23 cellular contexts compared by ENCODE assay signal in the genomic region with DNA sequence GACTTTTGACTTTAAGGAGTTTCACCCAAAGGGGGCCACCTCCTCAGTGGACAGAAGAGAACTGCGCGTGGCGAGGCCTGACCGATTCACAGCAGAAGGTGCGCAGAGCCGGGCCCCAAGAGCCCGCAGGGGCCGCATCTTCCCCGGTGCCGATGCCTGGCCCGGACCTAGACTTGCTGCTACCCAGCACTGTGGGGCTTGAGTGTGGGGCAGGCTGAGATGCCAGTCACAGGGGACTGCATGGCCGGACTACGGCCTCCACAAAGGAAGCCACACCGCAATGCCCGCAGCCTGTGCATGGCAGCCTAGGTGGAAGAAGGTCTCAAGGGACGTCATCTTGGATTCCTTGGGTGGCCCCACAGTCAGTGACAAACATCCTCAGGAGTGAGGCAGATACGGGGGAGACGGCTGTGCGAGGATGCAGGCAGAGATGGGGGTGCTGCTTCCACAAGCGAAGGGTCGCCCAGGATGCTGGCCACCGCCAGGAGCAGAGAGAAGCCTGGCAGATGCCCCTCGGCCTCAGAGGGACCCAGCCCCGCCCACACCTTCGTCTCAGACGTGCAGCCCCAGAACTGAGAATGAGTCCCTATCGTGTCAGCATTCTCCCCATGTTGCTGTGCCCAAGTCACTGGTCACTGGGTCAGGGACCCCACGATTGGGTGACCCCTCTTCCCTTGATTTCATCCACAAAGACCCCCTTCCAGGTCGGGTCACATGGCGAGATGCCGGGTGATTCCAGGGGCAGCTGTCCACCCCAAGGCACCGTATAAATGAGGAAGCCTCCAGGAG. TPM values are rescaled to one million over a fixed set of nuclear protein-coding genes. Genes with fewer than 3 reads are reported as not detected.
DNase-seq lines count a peak whose midpoint lies in the region; ATAC-seq lines count a peak whose summit lies in the region.
"Had no signal": no experiment of that assay in that cellular context is flagged by ENCODE, and none has a peak within 500 bp of the region (broad histone marks: within the 10 kb centered on the region; RNA-seq: fewer than 3 reads in every experiment).

No MANE protein-coding gene starts in this region.

- no peaks in the 10 kb centered on the region for H3K9me3 Mint-ChIP-seq in activated naive CD4-positive, alpha-beta T cell treated with anti-CD3 and anti-CD28 coated beads, Interleukin-2, amount 10 ng/mL, durations not matched to agents 7 days and 5 days
- H3K9me3 Mint-ChIP-seq in effector memory CD8-positive, alpha-beta T cell = no peaks in the 10 kb centered on the region
- H3K9me3 Mint-ChIP-seq in stimulated activated naive CD8-positive, alpha-beta T cell treated with anti-CD3 and anti-CD28 coated beads, Interleukin-15, amount 100 ng/mL, for 72 hours = no peaks in the 10 kb centered on the region

- peaks cover 74% of the 10 kb centered on the region for H3K36me3 Mint-ChIP-seq in activated naive CD4-positive, alpha-beta T cell treated with anti-CD3 and anti-CD28 coated beads, Interleukin-2, amount 10 ng/mL, durations not matched to agents 7 days and 5 days
- H3K36me3 Mint-ChIP-seq in T-helper 17 cell (ENCODE audit: low read depth) = peaks cover 3% of the 10 kb centered on the region
- H3K36me3 Mint-ChIP-seq in effector memory CD8-positive, alpha-beta T cell (ENCODE audit: insufficient read depth) = peaks cover 100% of the 10 kb centered on the region

- CTCF ChIA-PET in activated naive CD4-positive, alpha-beta T cell treated with anti-CD3 and anti-CD28 coated beads, Interleukin-2, amount 10 ng/mL, durations not matched to agents 7 days and 5 days (lab: Charles Lee) = no interaction called here

- ATAC-seq in T-helper 17 cell = no peak
- no peak for ATAC-seq in effector memory CD8-positive, alpha-beta T cell (replicated peaks)
- ATAC-seq in stimulated activated naive CD8-positive, alpha-beta T cell treated with anti-CD3 and anti-CD28 coated beads, Interleukin-15, amount 100 ng/mL, for 72 hours = no peak
- no peak for ATAC-seq in GM21737 (IDR thresholded peaks at IDR 0.05; ENCODE audit: unreplicated experiment)
- no peak for ATAC-seq in HG03039 (IDR thresholded peaks at IDR 0.05; ENCODE audit: unreplicated experiment)
- ATAC-seq: gastrocnemius medialis, K562, mucosa of descending colon had no signal

- H3K4me1 Mint-ChIP-seq in activated naive CD4-positive, alpha-beta T cell treated with anti-CD3 and anti-CD28 coated beads, Interleukin-2, amount 10 ng/mL, durations not matched to agents 7 days and 5 days = peaks cover 49% of the 10 kb centered on the region
- H3K4me1 Mint-ChIP-seq in T-helper 17 cell = peaks cover 38% of the 10 kb centered on the region
- peaks cover 41 to 42% of the 10 kb centered on the region in 2 donors for H3K4me1 Mint-ChIP-seq in effector memory CD8-positive, alpha-beta T cell (ENCODE audit: low read depth in 2 of 2)
- peaks cover 81% of the 10 kb centered on the region for H3K4me1 Mint-ChIP-seq in stimulated activated naive CD8-positive, alpha-beta T cell treated with anti-CD3 and anti-CD28 coated beads, Interleukin-15, amount 100 ng/mL, for 72 hours

- DNase-seq in activated naive CD4-positive, alpha-beta T cell treated with anti-CD3 and anti-CD28 coated beads, Interleukin-2, amount 10 ng/mL, durations not matched to agents 7 days and 5 days = no peak
- DNase-seq in activated naive CD4-positive, alpha-beta T cell treated with anti-CD3 and anti-CD28 coated beads, Interleukin-2, amount 50 U/mL, for 16 hours = no peak
- DNase-seq in T-helper 17 cell (no peak), GM03348 (ENCODE audit: low spot score) (no peak)
- DNase-seq in effector memory CD8-positive, alpha-beta T cell = no peak
- no peak for DNase-seq in stimulated activated naive CD8-positive, alpha-beta T cell treated with anti-CD3 and anti-CD28 coated beads, Interleukin-15, amount 100 ng/mL, for 72 hours
- DNase-seq: activated CD4-positive, alpha-beta T cell treated with anti-CD3 and anti-CD28 coated beads, Interleukin-2, amount 50 U/mL, for 48 hours; activated gamma-delta T cell treated with Interleukin-2 at 50 U/mL for 16 hours; brain microvascular endothelial cell; cortex of kidney; gastrocnemius medialis; GF-D8; GOT3; NCI-H2029 treated with DMSO at 0.1 percent for 48 hours; NCI-H510A treated with DMSO at 0.1 percent for 48 hours; ovary; Right ventricle myocardium superior; stimulated activated CD4-positive, alpha-beta T cell treated with anti-CD3 and anti-CD28 coated beads, Interleukin-2, amount 100 ng/mL, for 24 hours had no signal

- H3K27me3 Mint-ChIP-seq in activated naive CD4-positive, alpha-beta T cell treated with anti-CD3 and anti-CD28 coated beads, Interleukin-2, amount 10 ng/mL, durations not matched to agents 7 days and 5 days = no peaks in the 10 kb centered on the region
- no peaks in the 10 kb centered on the region for H3K27me3 Mint-ChIP-seq in T-helper 17 cell
- H3K27me3 Mint-ChIP-seq in effector memory CD8-positive, alpha-beta T cell = no peaks in the 10 kb centered on the region
- no peaks in the 10 kb centered on the region for H3K27me3 Mint-ChIP-seq in stimulated activated naive CD8-positive, alpha-beta T cell treated with anti-CD3 and anti-CD28 coated beads, Interleukin-15, amount 100 ng/mL, for 72 hours

- H3K9me3 ChIP-seq in T-helper 17 cell (ENCODE audit: control insufficient read depth, low read length, poor library complexity, severe bottlenecking) = no peaks in the 10 kb centered on the region
- H3K9me3 ChIP-seq: gastrocnemius medialis, mucosa of descending colon, ovary, suprapubic skin had no signal

- H3K27ac Mint-ChIP-seq in activated naive CD4-positive, alpha-beta T cell treated with anti-CD3 and anti-CD28 coated beads, Interleukin-2, amount 10 ng/mL, durations not matched to agents 7 days and 5 days = peak overlapping the region; percentile 38
- H3K27ac Mint-ChIP-seq in T-helper 17 cell = peak overlapping the region; percentile 99
- H3K27ac Mint-ChIP-seq in effector memory CD8-positive, alpha-beta T cell = peak overlapping the region; percentile 97 to 98
- H3K27ac Mint-ChIP-seq in stimulated activated naive CD8-positive, alpha-beta T cell treated with anti-CD3 and anti-CD28 coated beads, Interleukin-15, amount 100 ng/mL, for 72 hours = peak overlapping the region; percentile 68 to 90

- H3K4me3 Mint-ChIP-seq in activated naive CD4-positive, alpha-beta T cell treated with anti-CD3 and anti-CD28 coated beads, Interleukin-2, amount 10 ng/mL, durations not matched to agents 7 days and 5 days = peak overlapping the region; percentile 96
- peak overlapping the region; percentile 72 for H3K4me3 Mint-ChIP-seq in T-helper 17 cell
- peak overlapping the region; percentile 96 to 98 for H3K4me3 Mint-ChIP-seq in effector memory CD8-positive, alpha-beta T cell
- H3K4me3 Mint-ChIP-seq in stimulated activated naive CD8-positive, alpha-beta T cell treated with anti-CD3 and anti-CD28 coated beads, Interleukin-15, amount 100 ng/mL, for 72 hours = peak overlapping the region; percentile 93 to 99

RNA-seq across cellular contexts. Expression of a gene that starts 16.9 kb away (rescaled TPM):
- 100 to 1,000 TPM; 108 to 162 TPM for total RNA-seq in T-helper 17 cell

RNA-seq across cellular contexts. Expression of a gene that starts 17.4 kb away (rescaled TPM):
- 10 to 100 TPM; 12.3 to 19.8 TPM for total RNA-seq in T-helper 17 cell

RNA-seq across cellular contexts. Expression of a gene that starts 28.2 kb away (rescaled TPM):
- total RNA-seq in T-helper 17 cell = 100 to 1,000 TPM; 256 to 288 TPM

Comparison
In these comparisons a context has a peak if more than half of its experiments do, and no peak if none do; other contexts are left out.
1. H3K27ac Mint-ChIP-seq: peak in every context shown above with its lines; median percentile 99 in T-helper 17 cell; 98 in effector memory CD8-positive, alpha-beta T cell; 79 in stimulated activated naive CD8-positive, alpha-beta T cell treated with anti-CD3 and anti-CD28 coated beads, Interleukin-15, amount 100 ng/mL, for 72 hours; 38 in activated naive CD4-positive, alpha-beta T cell treated with anti-CD3 and anti-CD28 coated beads, Interleukin-2, amount 10 ng/mL, durations not matched to agents 7 days and 5 days.